Comparison of ENCODE assay signal across 1 cellular context in the genomic region with DNA sequence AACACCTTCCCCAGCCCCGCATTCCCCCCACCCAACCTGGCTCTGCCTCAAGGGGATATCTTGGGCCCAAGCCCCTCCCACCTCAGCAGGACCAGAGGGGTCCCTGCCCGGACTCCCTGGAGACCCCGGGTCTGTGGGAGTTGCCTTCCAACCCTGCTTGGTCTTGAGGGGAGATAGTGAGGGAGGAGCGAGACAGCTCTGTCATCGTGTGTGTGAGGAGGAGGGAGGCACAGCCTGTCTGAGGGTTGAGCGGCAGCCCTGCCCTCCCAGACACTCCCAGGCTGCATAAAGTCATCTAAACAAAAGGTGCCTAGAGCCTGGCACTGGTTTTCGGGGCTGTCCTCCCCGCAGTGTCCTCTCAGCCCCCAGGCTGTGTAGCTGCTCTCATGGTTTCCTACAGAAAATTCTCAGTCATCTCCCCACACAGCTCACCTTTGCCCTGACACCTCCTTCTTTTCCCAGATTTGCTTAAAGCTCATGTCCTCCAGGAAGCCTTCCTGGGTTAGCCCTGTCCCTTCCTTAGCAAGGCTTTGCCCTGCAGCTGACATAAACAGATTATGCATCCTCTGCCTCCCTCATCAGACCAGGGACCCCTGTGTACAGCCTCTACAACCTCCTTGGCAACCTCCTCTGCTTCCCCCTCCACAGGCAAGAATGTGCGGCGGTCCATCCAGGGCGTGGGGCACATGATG.
TF ChIP-seq lines count a peak whose summit lies in the region.

No MANE protein-coding gene starts in this region.

TF ChIP-seq in H1, 55 proteins besides CTCF, POLR2A, EP300 and RAD21:
- no peak for TF ChIP-seq ASH2L (IDR thresholded peaks at IDR 0.05; ENCODE audit: low read length)
- TF ChIP-seq, protein P1, sequence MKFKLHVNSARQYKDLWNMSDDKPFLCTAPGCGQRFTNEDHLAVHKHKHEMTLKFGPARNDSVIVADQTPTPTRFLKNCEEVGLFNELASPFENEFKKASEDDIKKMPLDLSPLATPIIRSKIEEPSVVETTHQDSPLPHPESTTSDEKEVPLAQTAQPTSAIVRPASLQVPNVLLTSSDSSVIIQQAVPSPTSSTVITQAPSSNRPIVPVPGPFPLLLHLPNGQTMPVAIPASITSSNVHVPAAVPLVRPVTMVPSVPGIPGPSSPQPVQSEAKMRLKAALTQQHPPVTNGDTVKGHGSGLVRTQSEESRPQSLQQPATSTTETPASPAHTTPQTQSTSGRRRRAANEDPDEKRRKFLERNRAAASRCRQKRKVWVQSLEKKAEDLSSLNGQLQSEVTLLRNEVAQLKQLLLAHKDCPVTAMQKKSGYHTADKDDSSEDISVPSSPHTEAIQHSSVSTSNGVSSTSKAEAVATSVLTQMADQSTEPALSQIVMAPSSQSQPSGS (IDR thresholded peaks at IDR 0.05; ENCODE audit: low read length), result no peak
- TF ChIP-seq, protein P2, sequence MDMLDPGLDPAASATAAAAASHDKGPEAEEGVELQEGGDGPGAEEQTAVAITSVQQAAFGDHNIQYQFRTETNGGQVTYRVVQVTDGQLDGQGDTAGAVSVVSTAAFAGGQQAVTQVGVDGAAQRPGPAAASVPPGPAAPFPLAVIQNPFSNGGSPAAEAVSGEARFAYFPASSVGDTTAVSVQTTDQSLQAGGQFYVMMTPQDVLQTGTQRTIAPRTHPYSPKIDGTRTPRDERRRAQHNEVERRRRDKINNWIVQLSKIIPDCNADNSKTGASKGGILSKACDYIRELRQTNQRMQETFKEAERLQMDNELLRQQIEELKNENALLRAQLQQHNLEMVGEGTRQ (IDR thresholded peaks at IDR 0.05; ENCODE audit: low read length), result no peak
- TF ChIP-seq POU5F1 (IDR thresholded peaks at IDR 0.05; ENCODE audit: low read depth, low read length), result no peak
- no peak for TF ChIP-seq EGR1 (IDR thresholded peaks at IDR 0.05; ENCODE audit: borderline replicate concordance, low read depth, low read length)
- TF ChIP-seq HDAC2 (IDR thresholded peaks at IDR 0.05; ENCODE audit: borderline replicate concordance in 1 of 2, low read depth in 2 of 2, low read length in 2 of 2), result no peak
- TF ChIP-seq TBP (IDR thresholded peaks at IDR 0.05; ENCODE audit: low read depth, low read length), result no peak
